In the genomic region with DNA sequence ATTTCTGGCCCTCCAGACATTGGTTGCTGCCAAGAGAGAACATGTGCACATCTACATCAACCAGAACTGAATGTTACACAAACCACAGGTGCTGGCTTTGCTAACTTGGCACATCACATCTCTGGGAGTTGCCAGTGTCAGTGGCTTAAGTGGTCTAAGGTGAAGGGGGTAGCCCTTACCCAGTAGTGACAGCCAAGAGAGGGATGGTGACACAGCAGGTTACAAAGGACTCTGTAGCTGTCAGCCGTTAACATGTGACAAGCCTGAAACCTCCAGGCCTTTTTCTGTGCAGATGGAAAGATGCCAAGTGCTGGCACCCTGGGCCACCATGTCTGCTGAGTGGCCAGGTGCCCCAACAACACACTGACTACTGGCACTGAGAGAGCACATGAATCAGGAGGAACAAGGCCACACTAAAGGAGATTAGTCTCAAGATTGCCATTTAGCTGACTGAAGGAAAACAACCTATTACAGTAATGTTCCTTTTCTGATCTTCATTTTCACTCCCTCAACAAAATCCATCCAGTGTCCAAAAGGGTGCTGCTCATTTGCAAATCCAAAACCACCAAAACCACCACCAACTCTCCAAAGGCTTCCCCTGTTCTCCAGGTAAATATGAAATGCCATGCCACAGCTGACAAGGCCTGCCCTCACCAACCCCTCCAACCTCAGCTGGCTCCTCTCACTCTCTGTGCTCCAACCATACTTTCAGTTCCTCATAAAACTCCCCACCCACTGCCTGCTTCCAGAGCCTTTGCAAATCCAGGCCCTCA, we compare ENCODE assay signal across 8 cellular contexts. TPM values are rescaled to one million over a fixed set of nuclear protein-coding genes. Genes with fewer than 3 reads are reported as not detected.
DNase-seq lines count a peak whose midpoint lies in the region; ATAC-seq and TF ChIP-seq lines count a peak whose summit lies in the region.

No MANE protein-coding gene starts in this region.

- CTCF ChIA-PET in activated B cell treated with CpG ODN at 0.5 μM for 24 hours (lab: Charles Lee) = no interaction called here

- H3K27me3 Mint-ChIP-seq in activated B cell treated with CpG ODN at 0.5 μM for 24 hours = no peaks in the 10 kb centered on the region
- no peaks in the 10 kb centered on the region for H3K27me3 Mint-ChIP-seq in activated T-cell treated with anti-CD3 and anti-CD28 coated beads, Interleukin-2, amount 50 U/mL, for 4 hours (ENCODE audit: low read depth)

- peaks cover 3% of the 10 kb centered on the region for H3K9me3 Mint-ChIP-seq in activated B cell treated with CpG ODN at 0.5 μM for 24 hours
- no peaks in the 10 kb centered on the region for H3K9me3 Mint-ChIP-seq in activated T-cell treated with anti-CD3 and anti-CD28 coated beads, Interleukin-2, amount 50 U/mL, for 4 hours

- peaks cover 54% of the 10 kb centered on the region for H3K4me1 Mint-ChIP-seq in activated B cell treated with CpG ODN at 0.5 μM for 24 hours
- H3K4me1 Mint-ChIP-seq in activated T-cell treated with anti-CD3 and anti-CD28 coated beads, Interleukin-2, amount 50 U/mL, for 4 hours (ENCODE audit: low read depth) = peaks cover 17% of the 10 kb centered on the region

- POLR2A ChIA-PET in activated B cell treated with CpG ODN at 0.5 μM for 24 hours (lab: Charles Lee) = interaction anchor here (1.3 kb wide), 1 partner anchor 20 kb away, joined by 5 read pairs; a partner anchor contains a TSS

- peak overlapping the region; percentile 36 for H3K27ac Mint-ChIP-seq in activated B cell treated with CpG ODN at 0.5 μM for 24 hours

- peaks cover 10% of the 10 kb centered on the region for H3K36me3 Mint-ChIP-seq in activated B cell treated with CpG ODN at 0.5 μM for 24 hours (ENCODE audit: low read depth)
- peaks cover 8% of the 10 kb centered on the region for H3K36me3 Mint-ChIP-seq in activated T-cell treated with anti-CD3 and anti-CD28 coated beads, Interleukin-2, amount 50 U/mL, for 4 hours (ENCODE audit: insufficient read depth)

- peak; percentile 68 for ATAC-seq in GM18868 (IDR thresholded peaks at IDR 0.05; ENCODE audit: unreplicated experiment)
- peak; percentile 55 for ATAC-seq in HG03460 (IDR thresholded peaks at IDR 0.05; ENCODE audit: unreplicated experiment)
- peak; percentile 47 for ATAC-seq in activated B cell treated with CpG ODN at 0.5 μM for 24 hours (ENCODE audit: low read depth)
- no peak for ATAC-seq in GM19455 (IDR thresholded peaks at IDR 0.05; ENCODE audit: unreplicated experiment)
- no peak for ATAC-seq in activated T-cell treated with anti-CD3 and anti-CD28 coated beads, Interleukin-2, amount 50 U/mL, for 4 hours

- intact Hi-C loops in activated B cell treated with CpG ODN at 0.5 μM for 24 hours (cut with micrococcal nuclease) = no loop called here
- intact Hi-C loops in posterior vena cava (cut with DNase I) = no loop called here

- no peak for TF ChIP-seq CTCF in activated B cell treated with CpG ODN at 0.5 μM for 24 hours (IDR thresholded peaks at IDR 0.05)

- DNase-seq in activated B cell treated with CpG ODN at 0.5 μM for 24 hours (no peak), medulla oblongata (ENCODE audit: extremely low spot score) (peak; percentile 45), activated T-cell treated with anti-CD3 and anti-CD28 coated beads for 4 hours (no peak), posterior vena cava (ENCODE audit: low spot score) (no peak)
- DNase-seq in activated T-cell treated with anti-CD3 and anti-CD28 coated beads, Interleukin-2, amount 50 U/mL, for 4 hours = no peak

- H3K4me3 Mint-ChIP-seq in activated B cell treated with CpG ODN at 0.5 μM for 24 hours = peak overlapping the region; percentile 33
- H3K4me3 Mint-ChIP-seq in activated T-cell treated with anti-CD3 and anti-CD28 coated beads, Interleukin-2, amount 50 U/mL, for 4 hours = no peak overlapping the region

RNA-seq across cellular contexts. Expression of a gene that starts 20.2 kb away (rescaled TPM):
- total RNA-seq in activated B cell treated with CpG ODN at 0.5 μM for 24 hours = 16.1 and 22.0 TPM in 2 replicates
- total RNA-seq in activated T-cell treated with anti-CD3 and anti-CD28 coated beads, Interleukin-2, amount 50 U/mL, for 4 hours = 10 to 100 TPM; 17.8 to 26.1 (median 22.9) TPM
- 10 to 100 TPM; 42.8 to 55.1 TPM for total RNA-seq in posterior vena cava

Comparison
In these comparisons a context has a peak if more than half of its experiments do, and no peak if none do; other contexts are left out.
1. ATAC-seq: peak in GM18868 (single experiment), HG03460 (single experiment) and activated B cell treated with CpG ODN at 0.5 μM for 24 hours (single experiment); none in GM19455 (single experiment) and activated T-cell treated with anti-CD3 and anti-CD28 coated beads, Interleukin-2, amount 50 U/mL, for 4 hours (0 of 2).